Comparison of ENCODE assay signal across 8 cellular contexts in the genomic region with DNA sequence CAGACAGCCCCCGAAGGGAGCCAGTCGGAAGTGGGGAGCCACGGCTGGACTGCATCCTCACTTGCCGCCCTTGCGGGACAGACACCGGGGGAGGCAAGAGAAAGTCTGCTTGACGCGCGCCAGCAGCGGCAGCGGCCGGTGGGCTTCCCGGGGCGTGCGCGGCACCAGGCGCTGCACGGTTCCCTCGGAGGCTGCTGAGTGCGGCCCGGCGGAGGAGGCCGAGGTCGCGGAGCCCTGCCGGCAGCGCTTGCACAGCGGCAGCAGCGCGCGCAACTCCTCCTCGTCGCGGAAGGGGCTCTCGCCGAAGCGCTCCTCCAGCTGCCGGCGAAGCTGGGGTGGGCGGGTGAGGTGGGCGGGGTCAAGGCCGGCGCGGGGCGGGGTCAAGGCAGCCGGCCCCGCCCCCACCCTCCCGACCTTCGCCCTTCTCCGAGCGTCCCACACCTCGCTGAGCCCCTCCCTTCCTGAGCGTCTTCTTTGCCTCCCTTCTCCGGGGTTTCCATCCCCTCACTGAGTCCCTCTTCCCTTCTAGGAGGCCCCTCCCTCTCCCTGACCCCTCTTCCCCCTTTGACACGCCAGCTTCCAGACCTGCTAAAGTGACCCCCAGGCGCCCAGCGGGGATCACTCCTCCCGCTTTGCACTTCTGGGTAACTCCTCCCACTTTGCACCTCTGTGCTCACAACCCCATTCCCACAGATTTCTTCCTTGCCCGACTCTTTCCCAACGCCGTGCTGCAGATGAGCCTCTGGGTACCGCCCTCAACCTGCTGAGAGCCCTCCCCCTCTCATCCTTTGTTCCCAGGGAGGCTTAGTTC. TPM values are rescaled to one million over a fixed set of nuclear protein-coding genes. Genes with fewer than 3 reads are reported as not detected.
DNase-seq lines count a peak whose midpoint lies in the region; ATAC-seq, FAIRE-seq and TF ChIP-seq lines count a peak whose summit lies in the region.

No MANE protein-coding gene starts in this region.

- H3K36me3 Mint-ChIP-seq in naive thymus-derived CD4-positive, alpha-beta T cell: no peaks in the 10 kb centered on the region
- peaks cover 6% of the 10 kb centered on the region for H3K36me3 Mint-ChIP-seq in stimulated activated effector memory CD8-positive, alpha-beta T cell treated with anti-CD3 and anti-CD28 coated beads, Interleukin-12 subunit alpha, Interleukin-12 subunit beta, amount 100 ng/mL, for 72 hours

- H3K4me3 ChIP-seq in epithelial cell of esophagus (ENCODE audit: low read length): peak overlapping the region; percentile 38
- H3K4me3 ChIP-seq in naive thymus-derived CD4-positive, alpha-beta T cell (ENCODE audit: low read length): peak overlapping the region; percentile 48

- peaks cover 0 to 10% of the 10 kb centered on the region in 2 donors for H3K27me3 ChIP-seq in naive thymus-derived CD4-positive, alpha-beta T cell (ENCODE audit: control insufficient read depth in 2 of 2, insufficient read depth in 2 of 2, low read length in 2 of 2)

- CTCF ChIA-PET in naive thymus-derived CD4-positive, alpha-beta T cell (lab: Charles Lee): no interaction called here

- H3K27ac ChIP-seq in naive thymus-derived CD4-positive, alpha-beta T cell (ENCODE audit: low read depth, low read length): no peak overlapping the region

- TF ChIP-seq CTCF in D721Med (IDR thresholded peaks at IDR 0.05; ENCODE audit: insufficient read depth, missing control alignments): no peak
- TF ChIP-seq CTCF in epithelial cell of esophagus (IDR thresholded peaks at IDR 0.05; ENCODE audit: insufficient read depth, low read depth, low read length, missing control alignments): no peak

- intact Hi-C loops in naive thymus-derived CD4-positive, alpha-beta T cell (cut with micrococcal nuclease): loop anchor here (1.0 to 2.0 kb wide), 3 partner anchors 19 to 107 kb away; a partner anchor contains a TSS

- peak overlapping the region in 1 of 9 donors; percentile 24 for H3K27ac Mint-ChIP-seq in naive thymus-derived CD4-positive, alpha-beta T cell
- H3K27ac Mint-ChIP-seq in stimulated activated effector memory CD8-positive, alpha-beta T cell treated with anti-CD3 and anti-CD28 coated beads, Interleukin-12 subunit alpha, Interleukin-12 subunit beta, amount 100 ng/mL, for 72 hours: no peak overlapping the region

- POLR2A ChIA-PET in naive thymus-derived CD4-positive, alpha-beta T cell (lab: Charles Lee): interaction anchor here (0.6 kb wide), 1 partner anchor 90 kb away, joined by 3 read pairs; a partner anchor contains a TSS

- DNase-seq in D721Med (ENCODE audit: insufficient read length, low spot score) (peak; percentile 97), NCI-H748 treated with DMSO at 0.1 percent for 48 hours (lab: John Stamatoyannopoulos, UW) (peak; percentile 61), epithelial cell of esophagus (ENCODE audit: low read depth) (peak; percentile 55)
- DNase-seq in activated CD8-positive, alpha-beta memory T cell treated with anti-CD3 and anti-CD28 coated beads, Interleukin-2, amount 50 U/mL, for 1 hour (ENCODE audit: extremely low read depth): peak; percentile 32
- DNase-seq in naive thymus-derived CD4-positive, alpha-beta T cell: peak; percentile 18 to 63 (median 49)
- peak; percentile 42 to 71 for DNase-seq in stimulated activated effector memory CD8-positive, alpha-beta T cell treated with anti-CD3 and anti-CD28 coated beads, Interleukin-12 subunit alpha, Interleukin-12 subunit beta, amount 100 ng/mL, for 72 hours (ENCODE audit: low spot score in 2 of 2)

- peak overlapping the region; percentile 44 to 88 (median 69) for H3K4me3 Mint-ChIP-seq in naive thymus-derived CD4-positive, alpha-beta T cell
- peak overlapping the region; percentile 70 for H3K4me3 Mint-ChIP-seq in stimulated activated effector memory CD8-positive, alpha-beta T cell treated with anti-CD3 and anti-CD28 coated beads, Interleukin-12 subunit alpha, Interleukin-12 subunit beta, amount 100 ng/mL, for 72 hours

- peaks cover 17 to 51% (median 31%) of the 10 kb centered on the region in 5 donors for H3K27me3 Mint-ChIP-seq in naive thymus-derived CD4-positive, alpha-beta T cell

- ATAC-seq in HG03135 (IDR thresholded peaks at IDR 0.05; ENCODE audit: unreplicated experiment): peak; percentile 61
- ATAC-seq in naive thymus-derived CD4-positive, alpha-beta T cell: peak; percentile 88
- ATAC-seq in stimulated activated effector memory CD8-positive, alpha-beta T cell treated with anti-CD3 and anti-CD28 coated beads, Interleukin-12 subunit alpha, Interleukin-12 subunit beta, amount 100 ng/mL, for 72 hours: peak; percentile 88
- no peak for ATAC-seq in HG02623 (IDR thresholded peaks at IDR 0.05; ENCODE audit: unreplicated experiment)

- peaks cover 5 to 22% (median 11%) of the 10 kb centered on the region in 7 donors for H3K4me1 Mint-ChIP-seq in naive thymus-derived CD4-positive, alpha-beta T cell
- peaks cover 13% of the 10 kb centered on the region for H3K4me1 Mint-ChIP-seq in stimulated activated effector memory CD8-positive, alpha-beta T cell treated with anti-CD3 and anti-CD28 coated beads, Interleukin-12 subunit alpha, Interleukin-12 subunit beta, amount 100 ng/mL, for 72 hours

- no peaks in the 10 kb centered on the region for H3K9me3 ChIP-seq in naive thymus-derived CD4-positive, alpha-beta T cell (ENCODE audit: control insufficient read depth in 2 of 3, low read length in 3 of 3)

- peaks cover 0 to 2% (median 0%) of the 10 kb centered on the region in 11 donors for H3K9me3 Mint-ChIP-seq in naive thymus-derived CD4-positive, alpha-beta T cell
- no peaks in the 10 kb centered on the region for H3K9me3 Mint-ChIP-seq in stimulated activated effector memory CD8-positive, alpha-beta T cell treated with anti-CD3 and anti-CD28 coated beads, Interleukin-12 subunit alpha, Interleukin-12 subunit beta, amount 100 ng/mL, for 72 hours

- H3K36me3 ChIP-seq in naive thymus-derived CD4-positive, alpha-beta T cell (ENCODE audit: control insufficient read depth in 2 of 3, insufficient read depth in 3 of 3, low read length in 3 of 3): no peaks in the 10 kb centered on the region

- FAIRE-seq in D721Med (lab: Jason Lieb, UNC): no peak

- H3K4me1 ChIP-seq in naive thymus-derived CD4-positive, alpha-beta T cell (ENCODE audit: control insufficient read depth in 2 of 2, insufficient read depth in 2 of 2, low read length in 2 of 2): peaks cover 4 to 12% of the 10 kb centered on the region in 2 donors

RNA-seq across cellular contexts. Expression of a gene that starts 8.8 kb away (rescaled TPM):
- not detected for total RNA-seq in naive thymus-derived CD4-positive, alpha-beta T cell
- polyA plus RNA-seq in naive thymus-derived CD4-positive, alpha-beta T cell: not detected

RNA-seq across cellular contexts. Expression of a gene that starts 8.9 kb away (rescaled TPM):
- total RNA-seq in naive thymus-derived CD4-positive, alpha-beta T cell: not detected
- not detected for polyA plus RNA-seq in naive thymus-derived CD4-positive, alpha-beta T cell

RNA-seq across cellular contexts. Expression of a gene that starts 16.1 kb away (rescaled TPM):
- not detected for total RNA-seq in naive thymus-derived CD4-positive, alpha-beta T cell
- polyA plus RNA-seq in naive thymus-derived CD4-positive, alpha-beta T cell: not detected

RNA-seq across cellular contexts. Expression of a gene that starts 42.4 kb away (rescaled TPM):
- total RNA-seq in naive thymus-derived CD4-positive, alpha-beta T cell: under 1 TPM in 1 of 5 experiments, not detected in 4; 0.58 TPM
- not detected for polyA plus RNA-seq in naive thymus-derived CD4-positive, alpha-beta T cell

Comparison
In these comparisons a context has a peak if more than half of its experiments do, and no peak if none do; other contexts are left out.
1. DNase-seq: peak in every context shown above with its lines; median percentile 97 in D721Med; 61 in NCI-H748 treated with DMSO at 0.1 percent for 48 hours; 56 in stimulated activated effector memory CD8-positive, alpha-beta T cell treated with anti-CD3 and anti-CD28 coated beads, Interleukin-12 subunit alpha, Interleukin-12 subunit beta, amount 100 ng/mL, for 72 hours; 55 in epithelial cell of esophagus; 49 in naive thymus-derived CD4-positive, alpha-beta T cell; 32 in activated CD8-positive, alpha-beta memory T cell treated with anti-CD3 and anti-CD28 coated beads, Interleukin-2, amount 50 U/mL, for 1 hour.